8 cellular contexts compared by ENCODE assay signal in the genomic region with DNA sequence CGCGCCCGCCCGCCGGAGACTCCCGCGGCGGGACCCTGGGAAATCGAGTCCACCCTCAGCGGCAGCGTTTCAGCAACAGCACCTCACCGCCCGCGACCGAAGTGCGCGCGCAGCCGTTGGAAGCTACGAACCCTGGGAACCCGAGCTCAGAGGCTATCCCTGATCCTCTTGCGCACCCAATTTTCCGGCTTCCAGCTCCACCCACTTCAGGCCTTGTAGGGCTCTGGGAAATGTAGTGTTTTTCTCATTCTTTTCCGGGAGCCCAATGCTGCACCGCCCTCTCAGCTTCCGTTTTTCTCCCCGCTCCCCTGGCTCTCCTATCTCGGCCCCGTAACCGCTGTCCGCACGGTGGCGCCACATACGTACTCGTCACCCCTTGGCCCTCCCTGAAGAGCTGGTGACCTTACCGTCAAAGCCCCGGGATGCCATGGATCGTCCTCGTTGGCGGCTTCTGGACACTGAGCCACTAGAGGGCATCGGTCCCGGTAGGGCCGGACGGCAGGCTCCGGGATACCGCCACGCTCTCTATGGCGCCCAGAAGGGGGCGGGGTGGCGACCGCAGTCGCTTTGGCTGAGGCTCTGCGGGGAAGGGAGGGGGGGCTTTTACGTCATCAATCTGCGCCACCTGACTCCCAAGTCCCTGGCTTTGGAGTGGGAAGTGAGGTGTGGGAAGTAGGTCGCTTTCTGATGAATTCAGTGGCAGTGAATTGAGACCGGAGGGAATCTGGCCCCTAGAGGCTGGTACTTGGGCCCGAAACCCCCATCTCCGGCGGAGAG. TPM values are rescaled to one million over a fixed set of nuclear protein-coding genes. Genes with fewer than 3 reads are reported as not detected.
DNase-seq lines count a peak whose midpoint lies in the region; ATAC-seq and TF ChIP-seq lines count a peak whose summit lies in the region.

A gene (plus strand): TSS at position 687 of the 777 bp plus-strand sequence. CDS start 3,948 bp downstream, outside the sequence.
A gene (minus strand): TSS at position 102 of the 777 bp plus-strand sequence. CDS start 225 bp downstream, outside the sequence.

- peaks cover 23% of the 10 kb centered on the region for H3K36me3 Mint-ChIP-seq in T-cell

- H3K36me3 ChIP-seq in adrenal gland (replicated peaks in 1 of 2), result peaks cover 0 to 24% of the 10 kb centered on the region in 2 donors
- peaks cover 0 to 41% (median 37%) of the 10 kb centered on the region in 9 donors for H3K36me3 ChIP-seq in heart left ventricle
- peaks cover 35% of the 10 kb centered on the region for H3K36me3 ChIP-seq in upper lobe of right lung

- no peaks in the 10 kb centered on the region for H3K9me3 ChIP-seq in adrenal gland (replicated peaks in 1 of 3)
- H3K9me3 ChIP-seq in heart left ventricle, result no peaks in the 10 kb centered on the region
- H3K9me3 ChIP-seq in upper lobe of right lung, result no peaks in the 10 kb centered on the region

- peak within 1 kb of the TSS; percentile 93 to 98 for H3K27ac Mint-ChIP-seq in T-cell

- CTCF ChIA-PET in T-cell (lab: Charles Lee), result interaction anchor here (0.6 to 1.6 kb wide), 29 partner anchors 9 to 1644 kb away, joined by 3 to 12 read pairs (median 4); a partner anchor contains a TSS

- H3K4me3 Mint-ChIP-seq in T-cell, result peak within 1 kb of the TSS; percentile 92 to 97 (median 97)

- intact Hi-C loops in adrenal gland (cut with DNase I), result no loop called here
- intact Hi-C loops in heart left ventricle (cut with DNase I), result loop anchor here in 1 of 10 donors (5.0 kb wide), 1 partner anchor 1218 kb away; a partner anchor contains a TSS
- intact Hi-C loops in posterior cingulate gyrus (cut with DNase I), result loop anchor here (5.0 to 10.0 kb wide), 2 partner anchors 609 to 1058 kb away; a partner anchor contains a TSS
- intact Hi-C loops in upper lobe of right lung (cut with DNase I), result no loop called here

- TF ChIP-seq CTCF in GM12874 (IDR thresholded peaks at IDR 0.05; ENCODE audit: insufficient read depth, low read depth, low read length) (peak; percentile 90), adrenal gland (IDR thresholded peaks at IDR 0.05) (peak; percentile 80 to 99 (median 94)), heart left ventricle (IDR thresholded peaks at IDR 0.05) (peak; percentile 68 to 98 (median 86)), upper lobe of right lung (IDR thresholded peaks at IDR 0.05) (peak; percentile 85)

- H3K27me3 ChIP-seq in adrenal gland (no peaks in the 10 kb centered on the region), heart left ventricle (no peaks in the 10 kb centered on the region), upper lobe of right lung (no peaks in the 10 kb centered on the region)

- POLR2A ChIA-PET in T-cell (lab: Charles Lee), result interaction anchor here (0.6 to 1.7 kb wide), 9 partner anchors 10 to 1621 kb away, joined by 3 to 9 read pairs (median 4); a partner anchor contains a TSS

- no peaks in the 10 kb centered on the region for H3K27me3 Mint-ChIP-seq in T-cell

- 0 to 1% (median 0%) methylated on average over 19 to 60 of the region's 60 CpGs for WGBS in adrenal gland, 4 donors
- WGBS in heart left ventricle, 4 donors, result 0 to 1% (median 0%) methylated on average over 40 to 60 of the region's 60 CpGs

- H3K4me1 Mint-ChIP-seq in T-cell, result peaks cover 46 to 54% (median 51%) of the 10 kb centered on the region in 3 donors

- DNase-seq in NCI-H1436 (lab: John Stamatoyannopoulos, UW), result peak; percentile 97
- DNase-seq in T-cell, result peak; percentile 92 to 98 (median 96)
- peak; percentile 96 to 99 (median 98) for DNase-seq in adrenal gland
- peak; percentile 97 to 99 (median 98) for DNase-seq in heart left ventricle
- DNase-seq in posterior cingulate gyrus, result peak; percentile 93 to 99 (median 96)
- DNase-seq in upper lobe of right lung, result peak; percentile 99

- no peaks in the 10 kb centered on the region for H3K9me3 Mint-ChIP-seq in T-cell

- H3K4me1 ChIP-seq in adrenal gland (replicated peaks in 1 of 2) (peaks cover 18 to 25% of the 10 kb centered on the region in 2 donors), heart left ventricle (peaks cover 7 to 39% (median 26%) of the 10 kb centered on the region in 12 donors), upper lobe of right lung (peaks cover 19% of the 10 kb centered on the region)

- ATAC-seq in HG02798 (IDR thresholded peaks at IDR 0.05; ENCODE audit: poor library complexity, unreplicated experiment) (peak; percentile 86), T-cell (replicated peaks in 1 of 4) (peak; percentile 85 to 90 (median 88)), heart left ventricle (peak; percentile 95 to 98 (median 96)), upper lobe of right lung (peak; percentile 95)

- TF ChIP-seq POLR2A in adrenal gland (IDR thresholded peaks at IDR 0.05), result peak; percentile 64 to 93
- peak; percentile 31 to 88 for TF ChIP-seq POLR2A in heart left ventricle (IDR thresholded peaks at IDR 0.05)

- H3K27ac ChIP-seq in adrenal gland (peak within 1 kb of the TSS; percentile 64 to 98 (median 94)), heart left ventricle (peak within 1 kb of the TSS; percentile 90 to 99 (median 96)), upper lobe of right lung (peak within 1 kb of the TSS; percentile 95)

- H3K4me3 ChIP-seq in adrenal gland (peak within 1 kb of the TSS; percentile 28 to 88 (median 81)), heart left ventricle (peak within 1 kb of the TSS; percentile 70 to 94 (median 85)), upper lobe of right lung (peak within 1 kb of the TSS; percentile 83)

RNA-seq across cellular contexts. Expression of the first gene that starts in this region (rescaled TPM):
- 10 to 100 TPM; 13.2 to 22.2 (median 14.4) TPM for total RNA-seq in T-cell
- total RNA-seq in adrenal gland, result 10 to 100 TPM; 15.6 to 31.3 (median 22.1) TPM
- polyA plus RNA-seq in adrenal gland, result 10 to 100 TPM; 22.6 to 46.3 (median 32.4) TPM
- total RNA-seq in heart left ventricle, result 10 to 100 TPM in 7 of 9 donors, 1 to 10 TPM in 2; 8.7 to 15.5 (median 11.3) TPM
- polyA plus RNA-seq in heart left ventricle, result 10 to 100 TPM in 1 of 2 donors, 1 to 10 TPM in 1; 9.2 to 12.9 TPM
- 21.6 TPM for total RNA-seq in upper lobe of right lung

RNA-seq across cellular contexts. Expression of the second gene that starts in this region (rescaled TPM):
- total RNA-seq in T-cell (100 to 1,000 TPM; 128 to 144 (median 137) TPM), adrenal gland (10 to 100 TPM; 43.4 to 77.2 (median 65.4) TPM), heart left ventricle (10 to 100 TPM; 43.5 to 90.8 (median 55.0) TPM), upper lobe of right lung (83.4 TPM)
- polyA plus RNA-seq in adrenal gland (10 to 100 TPM; 24.2 to 43.9 (median 36.8) TPM), heart left ventricle (10 to 100 TPM; 11.0 to 21.0 TPM)

Comparison
In these comparisons a context has a peak if more than half of its experiments do, and no peak if none do; other contexts are left out.
1. Peak in every context shown above with its lines: DNase-seq, ATAC-seq, H3K4me3 ChIP-seq and H3K27ac ChIP-seq.